In the genomic region with DNA sequence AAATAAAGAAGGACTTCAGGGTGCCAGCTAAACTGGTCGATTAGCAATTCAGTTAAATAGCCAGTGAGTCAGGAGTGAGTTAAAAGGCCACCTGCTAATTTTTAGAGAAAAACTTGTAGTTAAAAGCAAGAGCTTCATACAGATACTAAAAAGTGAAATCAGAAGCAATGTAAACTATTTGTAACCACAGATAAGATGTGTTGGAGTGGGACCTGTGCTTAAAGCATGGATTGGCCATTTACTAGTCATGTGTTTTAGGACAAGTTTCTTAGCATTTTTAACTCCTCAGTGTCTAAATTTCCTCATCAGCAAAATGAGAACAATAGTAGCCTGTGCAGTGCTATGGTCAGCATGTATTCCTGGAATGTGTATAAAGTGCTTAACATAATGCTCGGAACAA, we compare ENCODE assay signal across 32 cellular contexts.
"Had no signal": no experiment of that assay in that cellular context is flagged by ENCODE, and none has a peak within 500 bp of the region (broad histone marks: within the 10 kb centered on the region; RNA-seq: fewer than 3 reads in every experiment).

No MANE protein-coding gene starts in this region.

- H3K4me3 Mint-ChIP-seq: activated CD8-positive, alpha-beta T cell treated with anti-CD3 and anti-CD28 coated beads for 36 hours; activated naive CD4-positive, alpha-beta T cell treated with anti-CD3 and anti-CD28 coated beads for 36 hours; activated naive CD4-positive, alpha-beta T cell treated with anti-CD3 and anti-CD28 coated beads, Interleukin-2, amount 50 U/mL, for 24 hours; activated naive CD8-positive, alpha-beta T cell treated with anti-CD3 and anti-CD28 coated beads for 36 hours; activated naive CD8-positive, alpha-beta T cell treated with anti-CD3 and anti-CD28 coated beads, Interleukin-2, amount 50 U/mL, for 24 hours; activated T-helper 1 cell treated with anti-CD3 and anti-CD28 coated beads, Interleukin-12 subunit alpha, Interleukin-12 subunit beta, Interleukin-2, Interleukin-4 antibody, amounts not matched to agents 30 ng/mL and 10 ng/mL and 1 ng/mL, durations not matched to agents 14 hours and 24 hours and 36 hours; central memory CD8-positive, alpha-beta T cell; effector memory CD8-positive, alpha-beta T cell; WTC11 had no signal

- H3K4me1 Mint-ChIP-seq: activated naive CD4-positive, alpha-beta T cell treated with anti-CD3 and anti-CD28 coated beads, Interleukin-2, amount 50 U/mL, for 24 hours; activated naive CD8-positive, alpha-beta T cell treated with anti-CD3 and anti-CD28 coated beads for 36 hours; central memory CD8-positive, alpha-beta T cell had no signal

- H3K27me3 ChIP-seq: ascending aorta, brain microvascular endothelial cell, esophagus muscularis mucosa, gastroesophageal sphincter, heart right ventricle, hepatocyte had no signal

- H3K9me3 ChIP-seq: adrenal gland, ascending aorta, esophagus muscularis mucosa, gastroesophageal sphincter, heart right ventricle had no signal

- H3K4me3 ChIP-seq: adrenal gland, ascending aorta, esophagus muscularis mucosa, gastroesophageal sphincter, heart right ventricle, hepatocyte had no signal

- H2AFZ ChIP-seq: hepatocyte had no signal

- FAIRE-seq: bronchial epithelial cell, colon had no signal

- H3K4me2 ChIP-seq: hepatocyte had no signal

- H3K79me2 ChIP-seq: hepatocyte had no signal

- H3K36me3 Mint-ChIP-seq: activated naive CD4-positive, alpha-beta T cell treated with anti-CD3 and anti-CD28 coated beads, Interleukin-2, amount 50 U/mL, for 24 hours; activated naive CD8-positive, alpha-beta T cell treated with anti-CD3 and anti-CD28 coated beads for 36 hours had no signal

- H3K4me1 ChIP-seq: adrenal gland, ascending aorta, esophagus muscularis mucosa, gastroesophageal sphincter, heart right ventricle had no signal

- H3K27ac ChIP-seq: adrenal gland, ascending aorta, brain microvascular endothelial cell, esophagus muscularis mucosa, gastroesophageal sphincter, heart right ventricle, hepatocyte had no signal

- DNase-seq: activated CD4-positive, alpha-beta T cell treated with anti-CD3 and anti-CD28 coated beads for 1 hour; activated CD4-positive, alpha-beta T cell treated with anti-CD3 and anti-CD28 coated beads for 48 hours; activated CD4-positive, alpha-beta T cell treated with anti-CD3 and anti-CD28 coated beads, Interleukin-2, amount 50 U/mL, for 1 hour; activated CD4-positive, alpha-beta T cell treated with anti-CD3 and anti-CD28 coated beads, Interleukin-2, amount 50 U/mL, for 48 hours; activated CD8-positive, alpha-beta memory T cell treated with anti-CD3 and anti-CD28 coated beads for 24 hours; activated CD8-positive, alpha-beta T cell treated with anti-CD3 and anti-CD28 coated beads for 36 hours; activated effector memory CD4-positive, alpha-beta T cell treated with anti-CD3 and anti-CD28 coated beads, Interleukin-2, amount 50 U/mL, for 16 hours; activated naive CD4-positive, alpha-beta T cell treated with anti-CD3 and anti-CD28 coated beads for 36 hours; activated naive CD8-positive, alpha-beta T cell treated with anti-CD3 and anti-CD28 coated beads for 36 hours; activated naive CD8-positive, alpha-beta T cell treated with anti-CD3 and anti-CD28 coated beads, Interleukin-2, amount 50 U/mL, for 24 hours; activated T-cell treated with anti-CD3 and anti-CD28 coated beads, Interleukin-2, amount 50 U/mL, for 48 hours; adrenal gland; brain microvascular endothelial cell; cortex of kidney; dermis blood vessel endothelial cell; effector CD4-positive, alpha-beta T cell; effector memory CD8-positive, alpha-beta T cell; erythroblast; foreskin melanocyte; heart right ventricle; T-helper 2 cell had no signal

- H3K36me3 ChIP-seq: adrenal gland, ascending aorta, brain microvascular endothelial cell, esophagus muscularis mucosa, gastroesophageal sphincter, heart right ventricle had no signal

- H3K9me3 Mint-ChIP-seq: activated CD8-positive, alpha-beta T cell treated with anti-CD3 and anti-CD28 coated beads for 36 hours; activated naive CD4-positive, alpha-beta T cell treated with anti-CD3 and anti-CD28 coated beads for 36 hours; activated naive CD4-positive, alpha-beta T cell treated with anti-CD3 and anti-CD28 coated beads, Interleukin-2, amount 50 U/mL, for 24 hours; activated naive CD8-positive, alpha-beta T cell treated with anti-CD3 and anti-CD28 coated beads, Interleukin-2, amount 50 U/mL, for 24 hours; activated T-helper 1 cell treated with anti-CD3 and anti-CD28 coated beads, Interleukin-12 subunit alpha, Interleukin-12 subunit beta, Interleukin-2, Interleukin-4 antibody, amounts not matched to agents 30 ng/mL and 10 ng/mL and 1 ng/mL, durations not matched to agents 14 hours and 24 hours and 36 hours; activated T-helper 2 cell treated with anti-CD3 and anti-CD28 coated beads, Interferon-gamma antibody, Interleukin-2, Interleukin-4, amounts not matched to agents 10 μg/mL and 5 μg/mL and 100 μg/mL, durations not matched to agents 14 hours and 24 hours and 36 hours; central memory CD8-positive, alpha-beta T cell; effector memory CD8-positive, alpha-beta T cell; WTC11 had no signal

- ATAC-seq: activated CD8-positive, alpha-beta T cell treated with anti-CD3 and anti-CD28 coated beads for 36 hours; activated naive CD8-positive, alpha-beta T cell treated with anti-CD3 and anti-CD28 coated beads, Interleukin-2, amount 50 U/mL, for 24 hours; effector memory CD8-positive, alpha-beta T cell; gastroesophageal sphincter; heart right ventricle; WTC11 had no signal
